Comparison of ENCODE assay signal across 9 cellular contexts in genomic region chr1:10508511-10508951, GRCh38. TPM values are rescaled to one million over a fixed set of nuclear protein-coding genes. Genes with fewer than 3 reads are reported as not detected.
A peak's percentile ranks its signal among the peaks of the same experiment; 100 is the strongest.
DNase-seq lines count a peak whose midpoint lies in the region; ATAC-seq lines count a peak whose summit lies in the region.
"Had no signal": no experiment of that assay in that cellular context is flagged by ENCODE, and none has a peak within 500 bp of the region (broad histone marks: within the 10 kb centered on the region; RNA-seq: fewer than 3 reads in every experiment).

No MANE protein-coding gene starts in this region.

- H2AFZ ChIP-seq in trophoblast cell (ENCODE audit: insufficient read depth, low read length, poor library complexity), result no peak overlapping the region

- H3K9me3 ChIP-seq in ES-I3 (ENCODE audit: control insufficient read depth, insufficient read depth, low read length), result no peaks in the 10 kb centered on the region
- peaks cover 2% of the 10 kb centered on the region for H3K9me3 ChIP-seq in trophoblast cell (ENCODE audit: insufficient read depth, low read depth, low read length)

- no peaks in the 10 kb centered on the region for H3K27me3 ChIP-seq in trophoblast cell (ENCODE audit: insufficient read depth, low read length)

- no peak overlapping the region for H3K23ac ChIP-seq in trophoblast cell (ENCODE audit: low read length)

- ATAC-seq in HG03565 (IDR thresholded peaks at IDR 0.05; ENCODE audit: unreplicated experiment), result no peak
- no peak for ATAC-seq in HG02885 (IDR thresholded peaks at IDR 0.05; ENCODE audit: poor library complexity, unreplicated experiment)

- H4K12ac ChIP-seq in trophoblast cell (ENCODE audit: low read depth, low read length), result no peak overlapping the region

- no peaks in the 10 kb centered on the region for H3K79me2 ChIP-seq in trophoblast cell (ENCODE audit: control insufficient read depth, insufficient read depth, low read length, poor library complexity)

- H4K91ac ChIP-seq in trophoblast cell (ENCODE audit: low read depth, low read length), result no peak overlapping the region

- H3K4me1 ChIP-seq in ES-I3 (ENCODE audit: insufficient read depth, low read length) (peaks cover 27% of the 10 kb centered on the region), trophoblast cell (ENCODE audit: control insufficient read depth in 1 of 2, insufficient read depth in 2 of 2, low read length in 2 of 2) (peaks cover 11 to 21% of the 10 kb centered on the region in 2 experiments)

- H2BK120ac ChIP-seq in trophoblast cell (ENCODE audit: insufficient read depth, low read length, poor library complexity), result no peak overlapping the region

- no peak overlapping the region for H2AK5ac ChIP-seq in trophoblast cell (ENCODE audit: low read length)

- no peak overlapping the region for H3K4me3 ChIP-seq in trophoblast cell (ENCODE audit: low read depth, low read length)

- H3K27ac ChIP-seq in trophoblast cell (ENCODE audit: low read depth, low read length), result no peak overlapping the region

- H3K9ac ChIP-seq in ES-I3 (ENCODE audit: low read depth, low read length) (peak overlapping the region; percentile 22; the same call in 1 of the 2 replicates), trophoblast cell (ENCODE audit: low read length) (no peak overlapping the region)

- H3K14ac ChIP-seq in trophoblast cell (ENCODE audit: low read length), result no peak overlapping the region

- H3K18ac ChIP-seq in trophoblast cell (ENCODE audit: low read length), result no peak overlapping the region

- H2BK12ac ChIP-seq in trophoblast cell (ENCODE audit: low read length), result no peak overlapping the region

- H3K79me1 ChIP-seq in trophoblast cell (ENCODE audit: low read length), result no peaks in the 10 kb centered on the region

- no peak overlapping the region for H2BK5ac ChIP-seq in trophoblast cell (ENCODE audit: low read depth, low read length, poor library complexity)

- peak overlapping the region; percentile 1 for H3K4me2 ChIP-seq in trophoblast cell (ENCODE audit: low read length)

- DNase-seq in NCI-H2227 treated with DMSO at 0.1 percent for 48 hours (lab: John Stamatoyannopoulos, UW), result peak; percentile 53
- peak; percentile 89 for DNase-seq in dedifferentiated amniotic fluid mesenchymal stem cell (ENCODE audit: extremely low spot score)
- peak in 1 of 2 donors; percentile 24 for DNase-seq in trophoblast cell
- DNase-seq in hippocampal formation (lab: John Stamatoyannopoulos, UW), result no peak
- DNase-seq: effector CD4-positive, alpha-beta T cell; NCI-H2029 treated with DMSO at 0.1 percent for 48 hours had no signal

- H3K36me3 ChIP-seq in ES-I3 (ENCODE audit: insufficient read depth, low read length) (no peaks in the 10 kb centered on the region), trophoblast cell (ENCODE audit: control insufficient read depth in 1 of 2, insufficient read depth in 2 of 2, low read length in 2 of 2) (no peaks in the 10 kb centered on the region)

- WGBS in trophoblast cell (ENCODE audit: extremely low coverage, insufficient coverage, insufficient read length), result no CpG with 5 or more reads among the region's 3 CpGs

- H4K8ac ChIP-seq in trophoblast cell (ENCODE audit: low read depth, low read length), result no peak overlapping the region

- no peak overlapping the region for H3K4ac ChIP-seq in trophoblast cell (ENCODE audit: low read depth, low read length)

RNA-seq across cellular contexts. Expression of gene PEX14, which starts 33.8 kb away (rescaled TPM):
- 19.2 and 19.5 TPM in 2 replicates for polyA plus RNA-seq in trophoblast cell (2013)

RNA-seq across cellular contexts. Expression of gene DFFA, which starts 36.2 kb away (rescaled TPM):
- polyA plus RNA-seq in trophoblast cell (2013), result 37.3 and 37.9 TPM in 2 replicates

RNA-seq across cellular contexts. Expression of gene CORT, which starts 58.7 kb away (rescaled TPM):
- 0.26 and 0.40 TPM in 2 replicates for polyA plus RNA-seq in trophoblast cell (2013)

Comparison
In these comparisons a context has a peak if more than half of its experiments do, and no peak if none do; other contexts are left out.
1. DNase-seq: peak in NCI-H2227 treated with DMSO at 0.1 percent for 48 hours (single experiment) and dedifferentiated amniotic fluid mesenchymal stem cell (single experiment); none in hippocampal formation (0 of 2).